ENCODE assay signal across 16 cellular contexts in genomic region chr6:23633986-23634385, GRCh38.
DNase-seq lines count a peak whose midpoint lies in the region; TF ChIP-seq lines count a peak whose summit lies in the region.
"Had no signal": no experiment of that assay in that cellular context is flagged by ENCODE, and none has a peak within 500 bp of the region (broad histone marks: within the 10 kb centered on the region; RNA-seq: fewer than 3 reads in every experiment).

No MANE protein-coding gene starts in this region.

- no peak for TF ChIP-seq CTCF in GM13976 (IDR thresholded peaks at IDR 0.05; ENCODE audit: borderline replicate concordance, control extremely low read depth, extremely low read depth, insufficient read depth, missing control alignments)

- DNase-seq in NCI-H1436 (lab: John Stamatoyannopoulos, UW) (peak; percentile 92), NCI-H2196 (lab: John Stamatoyannopoulos, UW; ENCODE audit: unreplicated experiment) (peak; percentile 66), astrocyte of the hippocampus (ENCODE audit: low read depth, low spot score) (peak; percentile 3), putamen (ENCODE audit: low spot score) (peak; percentile 52), kidney glomerular epithelial cell (lab: John Stamatoyannopoulos, UW) (no peak), GM13976 (ENCODE audit: low spot score) (no peak), NCI-H1694 treated with DMSO at 0.1 percent for 48 hours (lab: John Stamatoyannopoulos, UW) (no peak)
- no peak for DNase-seq in stimulated activated CD4-positive, alpha-beta T cell treated with anti-CD3 and anti-CD28 coated beads, Interleukin-4, amount 100 ng/mL, for 24 hours
- DNase-seq: activated CD4-positive, alpha-beta T cell treated with anti-CD3 and anti-CD28 coated beads, Interleukin-2, amount 10 ng/mL, durations not matched to agents 7 days and 5 days; activated naive CD8-positive, alpha-beta T cell treated with anti-CD3 and anti-CD28 coated beads, Interleukin-2, amount 10 ng/mL, durations not matched to agents 7 days and 5 days; activated T-cell treated with anti-CD3 and anti-CD28 coated beads, Interleukin-2, amount 50 U/mL, for 24 hours; central memory CD4-positive, alpha-beta T cell; DMS79; MG63; NK-92 treated with Interleukin-12 subunit alpha and Interleukin-12 subunit beta, amount 100 ng/mL, for 24 hours; transverse colon had no signal

- in situ Hi-C loops in GM13976 (cut with MboI; ENCODE audit: low sequenced_read_pairs, unreplicated experiment), result no loop called here

Comparison
In these comparisons a context has a peak if more than half of its experiments do, and no peak if none do; other contexts are left out.
1. DNase-seq: peak in NCI-H1436 (single experiment), NCI-H2196 (single experiment), astrocyte of the hippocampus (single experiment) and putamen (single experiment); none in kidney glomerular epithelial cell (single experiment), GM13976 (single experiment), stimulated activated CD4-positive, alpha-beta T cell treated with anti-CD3 and anti-CD28 coated beads, Interleukin-4, amount 100 ng/mL, for 24 hours (single experiment) and NCI-H1694 treated with DMSO at 0.1 percent for 48 hours (single experiment).